ENCODE assay signal across 13 cellular contexts in the genomic region with DNA sequence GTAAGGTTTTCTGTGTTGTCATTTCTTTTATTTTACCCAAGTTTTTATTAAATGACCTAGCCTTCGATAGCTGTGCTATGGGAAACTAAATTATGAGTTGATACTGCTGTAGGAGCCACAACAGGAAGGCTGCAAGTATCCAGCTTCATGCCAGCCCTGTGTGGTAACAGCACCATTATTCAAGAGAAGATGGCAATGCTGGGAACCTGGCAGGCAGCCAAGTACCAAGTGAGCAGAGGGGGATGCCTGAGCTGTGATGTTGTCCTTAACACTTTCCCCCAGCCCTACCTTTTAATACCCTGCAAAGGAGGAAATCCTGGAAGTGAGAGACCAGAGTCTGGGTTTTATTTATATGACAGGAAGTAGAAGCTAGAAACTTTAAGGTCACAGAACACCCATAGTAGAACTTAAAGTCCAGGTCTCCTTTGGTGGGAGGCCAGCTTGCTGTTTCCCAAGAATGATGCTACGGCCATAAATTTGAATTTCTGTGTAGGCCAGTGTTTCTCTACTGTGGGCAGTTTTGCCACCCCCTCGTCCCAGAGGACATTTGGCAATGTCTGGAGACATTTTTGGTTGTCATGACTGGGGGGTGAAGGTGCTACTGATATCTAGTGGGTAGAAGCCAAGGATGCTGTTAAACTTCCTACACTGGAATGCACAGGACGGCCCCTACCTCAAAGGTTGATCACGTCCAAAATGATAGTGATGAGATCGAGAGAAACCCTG. TPM values are rescaled to one million over a fixed set of nuclear protein-coding genes. Genes with fewer than 3 reads are reported as not detected.
DNase-seq lines count a peak whose midpoint lies in the region; ATAC-seq and TF ChIP-seq lines count a peak whose summit lies in the region.
"Had no signal": no experiment of that assay in that cellular context is flagged by ENCODE, and none has a peak within 500 bp of the region (broad histone marks: within the 10 kb centered on the region; RNA-seq: fewer than 3 reads in every experiment).

No MANE protein-coding gene starts in this region.

- H3K9me3 ChIP-seq in A673 (ENCODE audit: low read depth, low read length, poor library complexity, severe bottlenecking): no peaks in the 10 kb centered on the region
- H3K9me3 ChIP-seq: colonic mucosa had no signal

- DNase-seq in A673 (ENCODE audit: low spot score) (peak; percentile 74), COLO668 (lab: John Stamatoyannopoulos, UW; ENCODE audit: unreplicated experiment) (peak; percentile 53), NCI-H2227 (lab: John Stamatoyannopoulos, UW; ENCODE audit: unreplicated experiment) (peak; percentile 82)
- DNase-seq in effector memory CD8-positive, alpha-beta T cell: no peak
- DNase-seq in activated naive CD4-positive, alpha-beta T cell treated with Interleukin-2 at 50 U/mL for 16 hours: no peak
- DNase-seq: colonic mucosa, KG1, naive B cell had no signal

- H3K27ac ChIP-seq in A673 (ENCODE audit: low read depth, low read length, poor library complexity, severe bottlenecking): no peak overlapping the region
- H3K27ac ChIP-seq: colonic mucosa had no signal

- H3K9me3 Mint-ChIP-seq in effector memory CD8-positive, alpha-beta T cell: no peaks in the 10 kb centered on the region
- H3K9me3 Mint-ChIP-seq: activated T-helper 1 cell treated with anti-CD3 and anti-CD28 coated beads, Interleukin-12 subunit alpha, Interleukin-12 subunit beta, Interleukin-2, Interleukin-4 antibody, amounts not matched to agents 30 ng/mL and 10 ng/mL and 1 ng/mL, durations not matched to agents 14 hours and 24 hours and 36 hours had no signal

- H3K27me3 Mint-ChIP-seq in effector memory CD8-positive, alpha-beta T cell: no peaks in the 10 kb centered on the region

- CTCF ChIA-PET in A673 (lab: Charles Lee): interaction anchor here (1.1 kb wide), 1 partner anchor 9 kb away, joined by 6 read pairs; the partner anchor contains the start of gene ATXN7L1

- no peaks in the 10 kb centered on the region for H3K36me3 Mint-ChIP-seq in effector memory CD8-positive, alpha-beta T cell (ENCODE audit: insufficient read depth)
- H3K36me3 Mint-ChIP-seq: naive B cell had no signal

- no peak overlapping the region for H3K4me3 ChIP-seq in A673 (ENCODE audit: low read depth, low read length, poor library complexity, severe bottlenecking)
- H3K4me3 ChIP-seq: colonic mucosa, skin epidermis had no signal

- H3K4me1 Mint-ChIP-seq in effector memory CD8-positive, alpha-beta T cell (ENCODE audit: low read depth in 2 of 2): peaks cover 18 to 41% of the 10 kb centered on the region in 2 donors
- H3K4me1 Mint-ChIP-seq: naive B cell had no signal

- no peak overlapping the region for H3K4me3 Mint-ChIP-seq in effector memory CD8-positive, alpha-beta T cell
- H3K4me3 Mint-ChIP-seq: activated T-helper 1 cell treated with anti-CD3 and anti-CD28 coated beads, Interleukin-12 subunit alpha, Interleukin-12 subunit beta, Interleukin-2, Interleukin-4 antibody, amounts not matched to agents 30 ng/mL and 10 ng/mL and 1 ng/mL, durations not matched to agents 14 hours and 24 hours and 36 hours; naive B cell had no signal

- intact Hi-C loops in A673 (cut with micrococcal nuclease; ENCODE audit: unreplicated experiment): no loop called here

- no peaks in the 10 kb centered on the region for H3K27me3 ChIP-seq in A673 (replicated peaks; ENCODE audit: insufficient read depth, low read depth, low read length, poor library complexity)
- H3K27me3 ChIP-seq: colonic mucosa had no signal

- no peak for TF ChIP-seq CTCF in A673 (conservative IDR thresholded peaks at IDR 0.05; ENCODE audit: low read depth, low read length)

- ATAC-seq in effector memory CD8-positive, alpha-beta T cell (replicated peaks): peak; percentile 39
- ATAC-seq in GM19328 (IDR thresholded peaks at IDR 0.05; ENCODE audit: unreplicated experiment) (no peak), GM21529 (IDR thresholded peaks at IDR 0.05; ENCODE audit: unreplicated experiment) (no peak), HG03439 (IDR thresholded peaks at IDR 0.05; ENCODE audit: unreplicated experiment) (no peak)

- peaks cover 30% of the 10 kb centered on the region for H3K4me1 ChIP-seq in A673 (ENCODE audit: insufficient read depth, low read length, poor library complexity, severe bottlenecking)
- H3K4me1 ChIP-seq: colonic mucosa had no signal

- POLR2A ChIA-PET in A673 (lab: Charles Lee; ENCODE audit: low non-redundant PET): no interaction called here

- H3K27ac Mint-ChIP-seq in effector memory CD8-positive, alpha-beta T cell: no peak overlapping the region
- H3K27ac Mint-ChIP-seq: activated T-helper 1 cell treated with anti-CD3 and anti-CD28 coated beads, Interleukin-12 subunit alpha, Interleukin-12 subunit beta, Interleukin-2, Interleukin-4 antibody, amounts not matched to agents 30 ng/mL and 10 ng/mL and 1 ng/mL, durations not matched to agents 14 hours and 24 hours and 36 hours; naive B cell had no signal

- H3K36me3 ChIP-seq in A673 (ENCODE audit: insufficient read depth, low read length, poor library complexity, severe bottlenecking): no peaks in the 10 kb centered on the region
- H3K36me3 ChIP-seq: colonic mucosa had no signal

- no TSS peak for BruUV-seq in A673 (replicated peaks; lab: Mats Ljungman, UMichigan)

RNA-seq across cellular contexts. Expression of gene ATXN7L1, which starts 9.2 kb away (rescaled TPM):
- total RNA-seq in A673 (2021): 29.9 and 32.8 TPM in 2 replicates

Comparison
In these comparisons a context has a peak if more than half of its experiments do, and no peak if none do; other contexts are left out.
1. DNase-seq: peak in A673 (single experiment), COLO668 (single experiment) and NCI-H2227 (single experiment); none in effector memory CD8-positive, alpha-beta T cell (0 of 3) and activated naive CD4-positive, alpha-beta T cell treated with Interleukin-2 at 50 U/mL for 16 hours (single experiment).